In genomic region chr2:148234143-148234542, GRCh38 we compare ENCODE assay signal across 9 cellular contexts.
"Had no signal": no experiment of that assay in that cellular context is flagged by ENCODE, and none has a peak within 500 bp of the region (broad histone marks: within the 10 kb centered on the region; RNA-seq: fewer than 3 reads in every experiment).

No MANE protein-coding gene starts in this region.

- ATAC-seq: GM23338, HepG2, K562 had no signal

- H3K27ac ChIP-seq: HL-60 had no signal

- H3K4me3 ChIP-seq: GM23338, K562 had no signal

- FAIRE-seq: H1, H54, HepG2, K562 had no signal

- DNase-seq: H9, HCEC 1CT, KG1 had no signal
